20 cellular contexts compared by ENCODE assay signal in genomic region chr2:106292627-106293026, GRCh38.
"Had no signal": no experiment of that assay in that cellular context is flagged by ENCODE, and none has a peak within 500 bp of the region (broad histone marks: within the 10 kb centered on the region; RNA-seq: fewer than 3 reads in every experiment).

No MANE protein-coding gene starts in this region.

- H3K27ac ChIP-seq: coronary artery, dorsolateral prefrontal cortex, epithelial cell of prostate, foreskin keratinocyte, gastroesophageal sphincter, heart left ventricle, left lung, lower lobe of right lung had no signal

- H3K27me3 ChIP-seq: dorsolateral prefrontal cortex, foreskin keratinocyte, gastroesophageal sphincter, heart left ventricle, left lung had no signal

- ATAC-seq: effector memory CD8-positive, alpha-beta T cell; esophagus mucosa; foreskin keratinocyte; gastroesophageal sphincter; heart left ventricle; left cardiac atrium; left lung; left ventricle myocardium superior; lower lobe of right lung; mucosa of descending colon had no signal

- H3K4me3 ChIP-seq: coronary artery, dorsolateral prefrontal cortex, gastroesophageal sphincter, heart left ventricle, left lung, lower lobe of right lung, mucosa of descending colon had no signal

- H3K9me3 ChIP-seq: gastroesophageal sphincter, heart left ventricle, left lung, lower lobe of right lung, mucosa of descending colon had no signal

- H3K36me3 ChIP-seq: gastroesophageal sphincter, heart left ventricle, left lung, lower lobe of right lung had no signal

- H3K4me1 ChIP-seq: foreskin keratinocyte, gastroesophageal sphincter, heart left ventricle, left lung, lower lobe of right lung had no signal

- DNase-seq: dermis blood vessel endothelial cell; dorsolateral prefrontal cortex; effector CD8-positive, alpha-beta T cell; effector memory CD8-positive, alpha-beta T cell; endodermal cell; erythroblast; foreskin keratinocyte; heart left ventricle; hippocampal formation; left cardiac atrium; left lung; left ventricle myocardium superior; lower lobe of right lung; mesenchymal stem cell; mucosa of descending colon; naive B cell had no signal
